Comparison of ENCODE assay signal across 8 cellular contexts in genomic region chr22:41526802-41527799, GRCh38. TPM values are rescaled to one million over a fixed set of nuclear protein-coding genes. Genes with fewer than 3 reads are reported as not detected.
DNase-seq lines count a peak whose midpoint lies in the region; ATAC-seq and TF ChIP-seq lines count a peak whose summit lies in the region.

No MANE protein-coding gene starts in this region.

- H3K9me3 Mint-ChIP-seq in activated T-cell treated with anti-CD3 and anti-CD28 coated beads, Interleukin-2, amount 50 U/mL, for 72 hours: no peaks in the 10 kb centered on the region

- no TSS peak for BruUV-seq in OCI-LY7 (replicated peaks; lab: Mats Ljungman, UMichigan)

- ATAC-seq in activated T-cell treated with anti-CD3 and anti-CD28 coated beads, Interleukin-2, amount 50 U/mL, for 72 hours (replicated peaks in 1 of 2): peak; percentile 58 to 65
- peak; percentile 47 for ATAC-seq in upper lobe of right lung

- no peaks in the 10 kb centered on the region for H3K27me3 ChIP-seq in upper lobe of right lung

- H4K20me1 ChIP-seq in OCI-LY7 (ENCODE audit: insufficient read depth, low read length): no peaks in the 10 kb centered on the region

- H3K27me3 Mint-ChIP-seq in activated T-cell treated with anti-CD3 and anti-CD28 coated beads, Interleukin-2, amount 50 U/mL, for 72 hours (ENCODE audit: low read depth): no peaks in the 10 kb centered on the region

- no peak overlapping the region for H3K27ac ChIP-seq in OCI-LY7 (ENCODE audit: low read depth, low read length, poor library complexity, severe bottlenecking)
- H3K27ac ChIP-seq in upper lobe of right lung: peak overlapping the region; percentile 44

- H3K4me1 ChIP-seq in OCI-LY7 (ENCODE audit: insufficient read depth, low read length, poor library complexity, severe bottlenecking) (no peaks in the 10 kb centered on the region), upper lobe of right lung (peaks cover 28% of the 10 kb centered on the region)

- no peaks in the 10 kb centered on the region for H3K79me2 ChIP-seq in OCI-LY7 (ENCODE audit: insufficient read depth, low read depth, low read length)

- peaks cover 2 to 8% of the 10 kb centered on the region in 2 donors for H3K36me3 Mint-ChIP-seq in activated T-cell treated with anti-CD3 and anti-CD28 coated beads, Interleukin-2, amount 50 U/mL, for 72 hours (ENCODE audit: insufficient read depth in 2 of 2)

- intact Hi-C loops in OCI-LY7 (cut with micrococcal nuclease; ENCODE audit: unreplicated experiment) (loop anchor here (1.0 kb wide), 1 partner anchor 124 kb away; no protein-coding TSS in a partner anchor), posterior cingulate gyrus (cut with DNase I) (loop anchor here (2.0 to 5.0 kb wide), 2 partner anchors 130 to 604 kb away; no protein-coding TSS in a partner anchor), upper lobe of right lung (cut with DNase I) (loop anchor here (5.0 kb wide), 1 partner anchor 125 kb away; no protein-coding TSS in a partner anchor)

- no peaks in the 10 kb centered on the region for H3K9me2 ChIP-seq in OCI-LY7 (ENCODE audit: insufficient read depth, low read length)

- no peaks in the 10 kb centered on the region for H3K9me3 ChIP-seq in OCI-LY7 (ENCODE audit: low read length)
- H3K9me3 ChIP-seq in upper lobe of right lung: no peaks in the 10 kb centered on the region

- POLR2A ChIA-PET in OCI-LY7 (lab: Charles Lee): interaction anchor here (0.6 kb wide), 1 partner anchor 207 kb away, joined by 3 read pairs; no protein-coding TSS in a partner anchor

- H3K4me1 Mint-ChIP-seq in activated T-cell treated with anti-CD3 and anti-CD28 coated beads, Interleukin-2, amount 50 U/mL, for 72 hours (ENCODE audit: low read depth): peaks cover 13% of the 10 kb centered on the region

- CTCF ChIA-PET in OCI-LY7 (lab: Charles Lee; ENCODE audit: unreplicated experiment): interaction anchor here (0.8 to 2.1 kb wide), 2 partner anchors 123 to 145 kb away, joined by 4 to 7 read pairs; partner anchors contain the start of gene TEF

- H3K27ac Mint-ChIP-seq in activated T-cell treated with anti-CD3 and anti-CD28 coated beads, Interleukin-2, amount 50 U/mL, for 72 hours: no peak overlapping the region

- peak; percentile 61 for DNase-seq in GM12865 (ENCODE audit: low read depth)
- peak; percentile 60 for DNase-seq in OCI-LY7 (ENCODE audit: low spot score)
- DNase-seq in activated T-cell treated with anti-CD3 and anti-CD28 coated beads, Interleukin-2, amount 50 U/mL, for 72 hours: peak; percentile 68 to 76
- DNase-seq in fibroblast of pulmonary artery (ENCODE audit: low read depth): peak; percentile 46
- DNase-seq in posterior cingulate gyrus: peak in 6 of 10 donors; percentile 55 to 93 (median 74)
- no peak for DNase-seq in upper lobe of right lung
- no peak for DNase-seq in NCI-H748 (lab: John Stamatoyannopoulos, UW; ENCODE audit: unreplicated experiment)
- DNase-seq in foreskin melanocyte: no peak

- peak; percentile 87 for TF ChIP-seq CTCF in GM12865 (IDR thresholded peaks at IDR 0.05; ENCODE audit: insufficient read depth, low read depth, low read length, missing control alignments)
- TF ChIP-seq CTCF in OCI-LY7 (conservative IDR thresholded peaks at IDR 0.05; ENCODE audit: low read length): peak; percentile 98
- peak; percentile 80 for TF ChIP-seq CTCF in fibroblast of pulmonary artery (IDR thresholded peaks at IDR 0.05; ENCODE audit: low read length, missing control alignments)
- peak; percentile 84 for TF ChIP-seq CTCF in upper lobe of right lung (IDR thresholded peaks at IDR 0.05)

- no peak overlapping the region for H2AFZ ChIP-seq in OCI-LY7 (ENCODE audit: low read length)

- no peak overlapping the region for H3K4me3 Mint-ChIP-seq in activated T-cell treated with anti-CD3 and anti-CD28 coated beads, Interleukin-2, amount 50 U/mL, for 72 hours

- H3K36me3 ChIP-seq in OCI-LY7 (ENCODE audit: insufficient read depth, low read length): peaks cover 98% of the 10 kb centered on the region
- H3K36me3 ChIP-seq in upper lobe of right lung: peaks cover 86% of the 10 kb centered on the region

- H3K4me3 ChIP-seq in GM12865 (ENCODE audit: low read depth, low read length): no peak overlapping the region
- H3K4me3 ChIP-seq in OCI-LY7 (ENCODE audit: low read depth, low read length, poor library complexity, severe bottlenecking): no peak overlapping the region
- no peak overlapping the region for H3K4me3 ChIP-seq in fibroblast of pulmonary artery (replicated peaks; ENCODE audit: low read depth, low read length)
- no peak overlapping the region for H3K4me3 ChIP-seq in upper lobe of right lung

- H3K4me2 ChIP-seq in OCI-LY7 (ENCODE audit: low read length): no peak overlapping the region

RNA-seq across cellular contexts. Expression of gene POLR3H, which starts 17.2 kb away (rescaled TPM):
- total RNA-seq in OCI-LY7 (2014; rRNA removed; shearing (Covaris generic)): 26.6 and 28.5 TPM in 2 replicates
- total RNA-seq in OCI-LY7 (2022) (41.0 and 48.3 TPM in 2 replicates), upper lobe of right lung (43.7 TPM)
- 10 to 100 TPM; 11.6 to 15.6 TPM for total RNA-seq in activated T-cell treated with anti-CD3 and anti-CD28 coated beads, Interleukin-2, amount 50 U/mL, for 72 hours

RNA-seq across cellular contexts. Expression of gene CSDC2, which starts 33.7 kb away (rescaled TPM):
- total RNA-seq in OCI-LY7 (2014; rRNA removed; shearing (Covaris generic)): not detected in 2 replicates
- total RNA-seq in OCI-LY7 (2022) (not detected in 2 replicates), upper lobe of right lung (6.3 TPM)
- not detected for total RNA-seq in activated T-cell treated with anti-CD3 and anti-CD28 coated beads, Interleukin-2, amount 50 U/mL, for 72 hours

RNA-seq across cellular contexts. Expression of gene ACO2, which starts 58.2 kb away (rescaled TPM):
- total RNA-seq in OCI-LY7 (2014; rRNA removed; shearing (Covaris generic)): 61.5 and 69.0 TPM in 2 replicates
- 102 and 107 TPM in 2 replicates for total RNA-seq in OCI-LY7 (2022)
- total RNA-seq in activated T-cell treated with anti-CD3 and anti-CD28 coated beads, Interleukin-2, amount 50 U/mL, for 72 hours: 10 to 100 TPM; 73.3 to 74.9 TPM
- total RNA-seq in upper lobe of right lung: 84.1 TPM

RNA-seq across cellular contexts. Expression of gene PHF5A, which starts 58.6 kb away (rescaled TPM):
- total RNA-seq in OCI-LY7 (2014; rRNA removed; shearing (Covaris generic)): 87.9 and 98.8 TPM in 2 replicates
- total RNA-seq in OCI-LY7 (2022) (60.9 and 62.1 TPM in 2 replicates), upper lobe of right lung (32.9 TPM)
- total RNA-seq in activated T-cell treated with anti-CD3 and anti-CD28 coated beads, Interleukin-2, amount 50 U/mL, for 72 hours: 10 to 100 TPM; 69.2 to 77.4 TPM

Comparison
In these comparisons a context has a peak if more than half of its experiments do, and no peak if none do; other contexts are left out.
1. DNase-seq: peak in GM12865 (single experiment), OCI-LY7 (single experiment), activated T-cell treated with anti-CD3 and anti-CD28 coated beads, Interleukin-2, amount 50 U/mL, for 72 hours (2 of 2), fibroblast of pulmonary artery (single experiment) and posterior cingulate gyrus (6 of 10); none in upper lobe of right lung (single experiment), NCI-H748 (single experiment) and foreskin melanocyte (single experiment).
2. Peak in every context shown above with its lines, with median percentiles within 50 percentile points of each other: CTCF ChIP-seq.